In genomic region chr12:6899837-6900519, GRCh38 we compare ENCODE assay signal across 2 cellular contexts.
TF ChIP-seq lines count a peak whose summit lies in the region.

No MANE protein-coding gene starts in this region.

TF ChIP-seq in HCT116, 20 proteins besides CTCF, POLR2A, EP300 and RAD21:
- TF ChIP-seq JUND (IDR thresholded peaks at IDR 0.05): no peak
- TF ChIP-seq TCF7L2 (IDR thresholded peaks at IDR 0.05; ENCODE audit: borderline replicate concordance, extremely low read depth, insufficient read depth, insufficient read length): no peak
- TF ChIP-seq YY1 (IDR thresholded peaks at IDR 0.05; ENCODE audit: extremely low read depth, insufficient replicate concordance, low read depth, low read length): no peak
- TF ChIP-seq POLR2AphosphoS5 (IDR thresholded peaks at IDR 0.05; ENCODE audit: low read depth, low read length): no peak
- TF ChIP-seq SIN3A (IDR thresholded peaks at IDR 0.05; ENCODE audit: low read depth): no peak
- TF ChIP-seq FOSL1 (IDR thresholded peaks at IDR 0.05; ENCODE audit: low read depth): no peak
- no peak for TF ChIP-seq ZNF274 (IDR thresholded peaks at IDR 0.05; ENCODE audit: low read depth, low read length)
- TF ChIP-seq CBX3 (IDR thresholded peaks at IDR 0.05; ENCODE audit: low read depth): no peak
- TF ChIP-seq SP1 (IDR thresholded peaks at IDR 0.05; ENCODE audit: low read depth): no peak
- TF ChIP-seq REST (IDR thresholded peaks at IDR 0.05; ENCODE audit: low read depth): no peak
- TF ChIP-seq ELF1 (IDR thresholded peaks at IDR 0.05; ENCODE audit: borderline replicate concordance, low read depth): no peak
- TF ChIP-seq ZFX (IDR thresholded peaks at IDR 0.05): no peak
- no peak for TF ChIP-seq ATF3 (IDR thresholded peaks at IDR 0.05)

TF ChIP-seq in endothelial cell of umbilical vein, 7 proteins besides CTCF, POLR2A, EP300 and RAD21:
- TF ChIP-seq MYC (IDR thresholded peaks at IDR 0.05; ENCODE audit: low read depth, low read length) (no peak), EZH2 (IDR thresholded peaks at IDR 0.05; ENCODE audit: borderline replicate concordance, low read depth, low read length, severe bottlenecking) (no peak), GATA2 (IDR thresholded peaks at IDR 0.05; ENCODE audit: insufficient read depth, insufficient read length, low read depth, low read length) (no peak), FOS (IDR thresholded peaks at IDR 0.05; ENCODE audit: borderline replicate concordance, insufficient read depth, low read length) (no peak), POLR2AphosphoS5 (IDR thresholded peaks at IDR 0.05; ENCODE audit: insufficient read depth, low read depth, low read length) (no peak)
- TF ChIP-seq, protein P1, sequence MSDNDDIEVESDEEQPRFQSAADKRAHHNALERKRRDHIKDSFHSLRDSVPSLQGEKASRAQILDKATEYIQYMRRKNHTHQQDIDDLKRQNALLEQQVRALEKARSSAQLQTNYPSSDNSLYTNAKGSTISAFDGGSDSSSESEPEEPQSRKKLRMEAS (IDR thresholded peaks at IDR 0.05; ENCODE audit: insufficient read depth, insufficient read length): no peak
